In the genomic region with DNA sequence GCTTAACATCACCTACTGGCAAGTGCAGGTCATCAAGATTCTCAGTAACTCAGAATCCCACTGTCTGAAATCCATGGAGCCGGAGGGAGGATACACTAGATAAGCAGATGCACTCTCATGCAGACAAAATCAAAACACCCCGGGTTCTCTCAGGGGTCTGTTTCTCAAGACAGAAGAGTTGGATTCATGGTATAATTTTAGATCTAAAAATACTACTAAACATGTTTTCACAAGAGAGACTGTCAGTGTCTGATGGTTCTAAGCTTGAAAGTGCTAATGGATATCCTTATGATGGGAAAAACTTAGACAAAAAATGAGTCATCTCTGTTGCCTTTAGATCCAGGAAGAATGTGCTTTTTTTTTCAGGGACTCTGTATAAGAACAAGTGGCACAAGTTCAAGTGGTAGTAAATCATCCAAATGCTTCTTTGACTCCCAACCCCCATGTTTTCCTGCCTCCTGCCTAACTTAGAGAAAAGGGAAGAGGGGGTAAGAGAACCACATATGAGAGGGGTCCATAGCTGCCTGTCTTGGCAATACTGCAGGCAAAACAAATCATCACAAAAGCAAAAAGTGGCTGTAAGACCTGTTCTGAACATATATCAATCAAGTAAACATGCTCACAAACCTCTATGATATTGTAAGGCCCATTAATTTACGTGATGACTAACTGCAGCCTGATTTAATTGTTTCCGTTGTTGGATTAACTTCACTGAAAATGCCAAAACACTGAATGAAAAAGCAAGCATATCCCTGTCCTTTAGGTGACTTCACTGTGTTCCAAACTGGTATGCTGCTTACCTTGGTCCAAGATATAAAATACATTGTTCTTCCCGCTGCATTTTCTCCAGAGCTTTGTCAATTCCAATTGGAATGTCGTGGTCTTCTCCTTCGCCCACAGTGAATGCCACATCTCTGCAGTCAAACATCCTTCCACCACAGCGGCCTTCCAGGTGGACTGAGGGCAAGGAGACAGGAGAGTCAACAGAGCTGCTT, we compare ENCODE assay signal across 2 cellular contexts.
A peak's percentile ranks its signal among the peaks of the same experiment; 100 is the strongest.
TF ChIP-seq lines count a peak whose summit lies in the region.

No MANE protein-coding gene starts in this region.

TF ChIP-seq in A549, 52 proteins besides CTCF, POLR2A, EP300 and RAD21 (continued from another document):
- peak; percentile 50; the same call in 1 of the 2 replicates for TF ChIP-seq JUNB (IDR thresholded peaks at IDR 0.05)

TF ChIP-seq in K562, 482 proteins besides CTCF, POLR2A, EP300 and RAD21 (continued from another document):
- TF ChIP-seq PBX2 (CRISPR knock-in tag; IDR thresholded peaks at IDR 0.05; ENCODE audit: low read depth), result no peak
- TF ChIP-seq PBX2 (tag; conservative IDR thresholded peaks at IDR 0.05; ENCODE audit: low read depth), result peak; percentile 84
